ENCODE assay signal across 20 cellular contexts in genomic region chr11:129226207-129226798, GRCh38. TPM values are rescaled to one million over a fixed set of nuclear protein-coding genes. Genes with fewer than 3 reads are reported as not detected.
DNase-seq lines count a peak whose midpoint lies in the region; ATAC-seq and TF ChIP-seq lines count a peak whose summit lies in the region.
"Had no signal": no experiment of that assay in that cellular context is flagged by ENCODE, and none has a peak within 500 bp of the region (broad histone marks: within the 10 kb centered on the region; RNA-seq: fewer than 3 reads in every experiment).

No MANE protein-coding gene starts in this region.

- H3K4me3 Mint-ChIP-seq in endodermal cell = no peak overlapping the region
- H3K4me3 Mint-ChIP-seq: B cell; CD4-positive, alpha-beta T cell; CD8-positive, alpha-beta T cell had no signal

- DNase-seq in DMS53 (lab: John Stamatoyannopoulos, UW) (peak; percentile 7), DMS53 treated with DMSO at 0.1 percent for 48 hours (lab: John Stamatoyannopoulos, UW; ENCODE audit: unreplicated experiment) (no peak), PC-3 (no peak), endodermal cell (no peak), smooth muscle cell (lab: John Stamatoyannopoulos, UW; ENCODE audit: unreplicated experiment) (no peak), dermis blood vessel endothelial cell (no peak)
- DNase-seq: AML-193; Caco-2; Calu3; CD4-positive, alpha-beta T cell; CD8-positive, alpha-beta T cell; DMS79 treated with DMSO at 0.1 percent for 48 hours; GF-D8 had no signal

- intact Hi-C loops in PC-3 (cut with micrococcal nuclease) = no loop called here

- CTCF ChIA-PET in PC-3 (lab: Charles Lee) = no interaction called here

- no peaks in the 10 kb centered on the region for H3K27me3 Mint-ChIP-seq in endodermal cell (ENCODE audit: insufficient read depth)
- H3K27me3 Mint-ChIP-seq: B cell; CD4-positive, alpha-beta T cell had no signal

- peaks cover 2% of the 10 kb centered on the region for H3K4me1 Mint-ChIP-seq in endodermal cell
- H3K4me1 Mint-ChIP-seq: B cell had no signal

- ATAC-seq in PC-3 = no peak
- ATAC-seq in GM18870 (IDR thresholded peaks at IDR 0.05; ENCODE audit: unreplicated experiment) = no peak
- ATAC-seq in GM21528 (IDR thresholded peaks at IDR 0.05; ENCODE audit: low FRiP score, unreplicated experiment) = no peak
- ATAC-seq: A549; CD8-positive, alpha-beta T cell had no signal

- H3K9me3 ChIP-seq in PC-3 (ENCODE audit: low read length) (peaks cover 12% of the 10 kb centered on the region), endodermal cell (ENCODE audit: control insufficient read depth, low read length) (peaks cover 39% of the 10 kb centered on the region), smooth muscle cell (replicated peaks; ENCODE audit: low read depth) (peaks cover 5% of the 10 kb centered on the region)

- H3K79me2 ChIP-seq in PC-3 (ENCODE audit: low read length) = no peaks in the 10 kb centered on the region
- peaks cover 67% of the 10 kb centered on the region for H3K79me2 ChIP-seq in smooth muscle cell (ENCODE audit: low read depth)

- H2AFZ ChIP-seq in PC-3 (ENCODE audit: low read length) (no peak overlapping the region), smooth muscle cell (ENCODE audit: low read depth) (no peak overlapping the region)

- H3K36me3 Mint-ChIP-seq in endodermal cell (ENCODE audit: low read depth) = peaks cover 24% of the 10 kb centered on the region

- H3K4me1 ChIP-seq in PC-3 (ENCODE audit: insufficient read depth, low read length) (peaks cover 21% of the 10 kb centered on the region), endodermal cell (ENCODE audit: control insufficient read depth, insufficient read depth, low read length) (no peaks in the 10 kb centered on the region), smooth muscle cell (ENCODE audit: low read depth) (peaks cover 14% of the 10 kb centered on the region)
- H3K4me1 ChIP-seq: BLaER1 treated with 17β-estradiol and CSF1 and Interleukin-3, amounts not matched to agents 10 nM and 100 nM had no signal

- H3K27ac ChIP-seq in PC-3 (ENCODE audit: low read length) (peak overlapping the region; percentile 66; the same call in 1 of the 2 replicates), endodermal cell (ENCODE audit: low read depth, low read length) (no peak overlapping the region), smooth muscle cell (ENCODE audit: low read depth) (peak overlapping the region; percentile 13)
- H3K27ac ChIP-seq: 22Rv1; A549; BLaER1 treated with 17β-estradiol and CSF1 and Interleukin-3, amounts not matched to agents 10 nM and 100 nM; C4-2B had no signal

- no peaks in the 10 kb centered on the region for H3K27me3 ChIP-seq in PC-3 (ENCODE audit: low read length)
- no peaks in the 10 kb centered on the region for H3K27me3 ChIP-seq in endodermal cell (ENCODE audit: control insufficient read depth, insufficient read depth, low read length, poor library complexity, severe bottlenecking)
- no peaks in the 10 kb centered on the region for H3K27me3 ChIP-seq in smooth muscle cell (ENCODE audit: low read depth)
- H3K27me3 ChIP-seq: BLaER1 treated with 17β-estradiol and CSF1 and Interleukin-3, amounts not matched to agents 10 nM and 100 nM had no signal

- no peak overlapping the region for H3K4me2 ChIP-seq in PC-3 (ENCODE audit: low read length)
- H3K4me2 ChIP-seq in smooth muscle cell = no peak overlapping the region
- H3K4me2 ChIP-seq: A549; BLaER1 treated with 17β-estradiol and CSF1 and Interleukin-3, amounts not matched to agents 10 nM and 100 nM had no signal

- TF ChIP-seq CTCF in PC-3 (conservative IDR thresholded peaks at IDR 0.05; ENCODE audit: low read depth, low read length) (no peak), endodermal cell (conservative IDR thresholded peaks at IDR 0.05) (no peak), smooth muscle cell (IDR thresholded peaks at IDR 0.05; ENCODE audit: borderline replicate concordance, insufficient read depth, poor library complexity, severe bottlenecking) (no peak)

- BruUV-seq in PC-3 (replicated peaks; lab: Mats Ljungman, UMichigan) = no TSS peak

- H3K36me3 ChIP-seq in PC-3 (ENCODE audit: low read depth, low read length) = peaks cover 11% of the 10 kb centered on the region
- H3K36me3 ChIP-seq in endodermal cell (ENCODE audit: control insufficient read depth, insufficient read depth, low read length) = no peaks in the 10 kb centered on the region
- peaks cover 7% of the 10 kb centered on the region for H3K36me3 ChIP-seq in smooth muscle cell (ENCODE audit: low read depth)

- no peaks in the 10 kb centered on the region for H4K20me1 ChIP-seq in PC-3 (ENCODE audit: low read length)
- H4K20me1 ChIP-seq in smooth muscle cell (ENCODE audit: low read depth) = no peaks in the 10 kb centered on the region

- H3K9ac ChIP-seq in PC-3 (ENCODE audit: low read length) (no peak overlapping the region), endodermal cell (ENCODE audit: extremely low read depth, low read length, poor library complexity, severe bottlenecking) (no peak overlapping the region), smooth muscle cell (ENCODE audit: low read depth) (no peak overlapping the region)
- H3K9ac ChIP-seq: BLaER1 treated with 17β-estradiol and CSF1 and Interleukin-3, amounts not matched to agents 10 nM and 100 nM had no signal

- H3K9me2 ChIP-seq in PC-3 (replicated peaks; ENCODE audit: low read length) = no peaks in the 10 kb centered on the region

- H3K27ac Mint-ChIP-seq in endodermal cell = no peak overlapping the region
- H3K27ac Mint-ChIP-seq: B cell; CD4-positive, alpha-beta T cell; CD8-positive, alpha-beta T cell had no signal

- H3K9me3 Mint-ChIP-seq in endodermal cell = peaks cover 27% of the 10 kb centered on the region

- no peak overlapping the region for H3K4me3 ChIP-seq in PC-3 (ENCODE audit: low read length)
- peak overlapping the region; percentile 8 for H3K4me3 ChIP-seq in endodermal cell (ENCODE audit: low read length)
- no peak overlapping the region for H3K4me3 ChIP-seq in smooth muscle cell
- H3K4me3 ChIP-seq: A549; BLaER1 treated with 17β-estradiol and CSF1 and Interleukin-3, amounts not matched to agents 10 nM and 100 nM had no signal

- H3F3A ChIP-seq in PC-3 (ENCODE audit: low read length, unreplicated experiment) = no peaks in the 10 kb centered on the region
- peaks cover 34% of the 10 kb centered on the region for H3F3A ChIP-seq in smooth muscle cell (ENCODE audit: low read depth)

- POLR2A ChIA-PET in PC-3 (lab: Charles Lee; ENCODE audit: unreplicated experiment) = no interaction called here

- WGBS in endodermal cell (ENCODE audit: insufficient coverage in 1 of 2, insufficient read length in 1 of 2), 2 experiments = 97% methylated on average over 2 of the region's 2 CpGs; no CpG with 5 or more reads in 1 of the 2 experiments
- WGBS in smooth muscle cell (ENCODE audit: low lambda C conversion rate) = 98% methylated on average over 2 of the region's 2 CpGs

RNA-seq across cellular contexts. Expression of gene ARHGAP32, which starts 34.2 kb away (rescaled TPM):
- total RNA-seq in PC-3 (2014; rRNA removed) = 12.0 and 13.7 TPM in 2 replicates
- total RNA-seq in endodermal cell = 10 to 100 TPM; 36.4 to 65.8 TPM
- 28.4 TPM for polyA plus RNA-seq in endodermal cell (2013, experiment 1 of 2)
- polyA plus RNA-seq in endodermal cell (2013, experiment 2 of 2) = 25.8 TPM
- total RNA-seq in smooth muscle cell = 17.2 and 17.8 TPM in 2 replicates
- polyA plus RNA-seq in smooth muscle cell = 8.8 and 14.9 TPM in 2 replicates
- total RNA-seq in dermis blood vessel endothelial cell = 6.6 and 9.0 TPM in 2 replicates
